ENCODE assay signal across 26 cellular contexts in the genomic region with DNA sequence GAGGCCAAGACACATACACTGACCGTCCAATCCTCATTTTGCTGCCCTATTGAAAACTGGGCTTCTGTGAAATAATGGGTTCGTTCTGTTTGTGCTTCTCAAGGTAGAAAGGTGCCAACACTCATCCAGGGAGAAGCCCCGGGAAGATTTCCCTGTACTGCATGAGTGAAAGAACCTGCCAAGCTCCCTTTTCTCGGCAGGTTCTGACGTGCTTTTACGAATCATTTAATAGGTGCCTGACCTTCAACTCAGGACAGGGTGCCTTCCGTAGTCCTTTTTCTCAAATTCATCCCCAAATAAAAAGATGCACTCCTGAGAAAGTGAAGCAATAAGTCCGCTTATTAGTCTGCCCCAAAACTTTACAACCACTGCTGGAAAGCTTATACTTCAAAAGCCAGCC.
"Had no signal": no experiment of that assay in that cellular context is flagged by ENCODE, and none has a peak within 500 bp of the region (broad histone marks: within the 10 kb centered on the region; RNA-seq: fewer than 3 reads in every experiment).

No MANE protein-coding gene starts in this region.

- H3K27ac Mint-ChIP-seq: activated B cell treated with CpG ODN at 0.5 μM for 24 hours; activated CD4-positive, alpha-beta T cell treated with anti-CD3 and anti-CD28 coated beads, Interleukin-2, amount 10 ng/mL, durations not matched to agents 24 days and 14 days; activated naive CD4-positive, alpha-beta T cell treated with anti-CD3 and anti-CD28 coated beads for 36 hours; activated naive CD8-positive, alpha-beta T cell; activated T-helper 17 cell treated with anti-CD3 and anti-CD28 coated beads, Interleukin-2, amount 50 U/mL, for 72 hours; IgD-negative memory B cell; T-helper 17 cell had no signal

- H3K27ac ChIP-seq: brain microvascular endothelial cell, Peyer's patch had no signal

- H3K36me3 ChIP-seq: brain microvascular endothelial cell, MG63, Peyer's patch had no signal

- DNase-seq: activated B cell treated with CpG ODN at 0.5 μM for 24 hours; activated CD4-positive, alpha-beta T cell treated with anti-CD3 and anti-CD28 coated beads for 1 hour; activated CD4-positive, alpha-beta T cell treated with anti-CD3 and anti-CD28 coated beads, Interleukin-2, amount 10 ng/mL, durations not matched to agents 24 days and 14 days; activated CD4-positive, alpha-beta T cell treated with anti-CD3 and anti-CD28 coated beads, Interleukin-2, amount 50 U/mL, for 48 hours; activated gamma-delta T cell; activated naive CD4-positive, alpha-beta T cell treated with anti-CD3 and anti-CD28 coated beads for 36 hours; activated T-cell treated with anti-CD3 and anti-CD28 coated beads for 4 hours; activated T-cell treated with anti-CD3 and anti-CD28 coated beads, Interleukin-2, amount 50 U/mL, for 48 hours; brain microvascular endothelial cell; KG1; MG63; MV-4-11; NCI-H1092 treated with DMSO at 0.1 percent for 48 hours; NCI-H1694 treated with DMSO at 0.1 percent for 48 hours; NCI-H2029 treated with DMSO at 0.1 percent for 48 hours; NCI-H510A treated with DMSO at 0.1 percent for 48 hours; NCI-H69; NK-92 treated with Interleukin-12 subunit alpha and Interleukin-12 subunit beta, amount 100 ng/mL, for 24 hours; OCI-M1; Peyer's patch; SIG-M5; T-helper 17 cell; T-helper 9 cell had no signal

- H3K9me3 ChIP-seq: MG63, Peyer's patch had no signal

- H3K27me3 ChIP-seq: brain microvascular endothelial cell, MG63, Peyer's patch had no signal

- H3K4me3 Mint-ChIP-seq: activated B cell treated with CpG ODN at 0.5 μM for 24 hours; activated CD4-positive, alpha-beta T cell treated with anti-CD3 and anti-CD28 coated beads, Interleukin-2, amount 10 ng/mL, durations not matched to agents 24 days and 14 days; activated naive CD4-positive, alpha-beta T cell treated with anti-CD3 and anti-CD28 coated beads for 36 hours; activated naive CD8-positive, alpha-beta T cell; activated T-helper 17 cell treated with anti-CD3 and anti-CD28 coated beads, Interleukin-2, amount 50 U/mL, for 72 hours; IgD-negative memory B cell; T-helper 17 cell had no signal

- H3K36me3 Mint-ChIP-seq: activated naive CD8-positive, alpha-beta T cell; IgD-negative memory B cell had no signal

- ATAC-seq: activated T-helper 17 cell treated with anti-CD3 and anti-CD28 coated beads, Interleukin-2, amount 50 U/mL, for 72 hours; T-helper 17 cell had no signal

- H3K9me3 Mint-ChIP-seq: activated B cell treated with CpG ODN at 0.5 μM for 24 hours; activated CD4-positive, alpha-beta T cell treated with anti-CD3 and anti-CD28 coated beads, Interleukin-2, amount 10 ng/mL, durations not matched to agents 24 days and 14 days; activated naive CD4-positive, alpha-beta T cell treated with anti-CD3 and anti-CD28 coated beads for 36 hours; activated T-helper 17 cell treated with anti-CD3 and anti-CD28 coated beads, Interleukin-2, amount 50 U/mL, for 72 hours; IgD-negative memory B cell had no signal

- H3K4me3 ChIP-seq: MG63, Peyer's patch had no signal

- H3K4me1 ChIP-seq: Peyer's patch had no signal

- H3K27me3 Mint-ChIP-seq: activated B cell treated with CpG ODN at 0.5 μM for 24 hours; activated CD4-positive, alpha-beta T cell treated with anti-CD3 and anti-CD28 coated beads, Interleukin-2, amount 10 ng/mL, durations not matched to agents 24 days and 14 days; activated naive CD8-positive, alpha-beta T cell; activated T-helper 17 cell treated with anti-CD3 and anti-CD28 coated beads, Interleukin-2, amount 50 U/mL, for 72 hours; IgD-negative memory B cell; T-helper 17 cell had no signal

- H3K4me1 Mint-ChIP-seq: activated B cell treated with CpG ODN at 0.5 μM for 24 hours, IgD-negative memory B cell had no signal
